8 cellular contexts compared by ENCODE assay signal in the genomic region with DNA sequence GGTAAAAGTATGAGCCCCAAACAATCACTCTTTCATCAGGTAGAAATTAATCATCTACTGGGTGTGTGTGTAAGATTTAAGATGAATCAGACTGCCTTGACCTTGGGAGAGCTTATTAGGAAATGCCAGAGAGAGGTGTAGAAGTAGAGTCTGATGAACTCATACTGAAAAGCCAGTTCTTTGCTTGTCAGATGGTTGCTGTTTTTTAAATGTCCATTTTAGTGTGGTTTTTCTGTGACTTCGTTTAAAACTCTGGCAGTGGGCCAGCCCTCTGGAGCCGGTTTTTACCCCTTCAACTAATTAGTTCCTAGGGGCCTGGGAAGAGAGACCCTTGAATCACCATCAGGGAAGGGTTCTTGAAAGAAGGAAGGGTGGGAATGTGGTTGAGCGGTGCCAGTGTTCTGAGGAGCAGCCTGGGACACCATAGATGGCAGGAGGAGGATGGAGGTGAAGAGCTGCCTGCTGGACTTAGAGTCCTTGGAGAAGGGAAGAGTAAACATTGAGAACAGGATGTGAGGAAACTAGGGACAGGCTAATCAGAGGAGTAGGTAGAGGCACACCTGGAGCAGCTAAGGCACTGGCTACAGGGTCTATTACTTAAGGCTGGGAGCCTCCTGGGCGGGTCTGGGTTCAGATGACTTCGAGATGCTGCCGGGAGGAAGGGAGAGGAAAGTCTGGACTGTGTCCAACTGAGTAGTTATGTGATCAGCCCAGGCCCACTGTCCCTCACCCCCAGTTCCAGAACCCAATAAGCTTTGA.
DNase-seq lines count a peak whose midpoint lies in the region; ATAC-seq and TF ChIP-seq lines count a peak whose summit lies in the region.

No MANE protein-coding gene starts in this region.

- H3K9me2 ChIP-seq in OCI-LY1 (ENCODE audit: low read depth, low read length): no peaks in the 10 kb centered on the region

- H3K9me3 ChIP-seq in OCI-LY1 (ENCODE audit: low read length) (no peaks in the 10 kb centered on the region), mucosa of descending colon (no peaks in the 10 kb centered on the region)

- TF ChIP-seq CTCF in OCI-LY1 (IDR thresholded peaks at IDR 0.05; ENCODE audit: low read length): no peak
- TF ChIP-seq CTCF in cardiac fibroblast (IDR thresholded peaks at IDR 0.05; ENCODE audit: low read depth, low read length): no peak
- TF ChIP-seq CTCF in mucosa of descending colon (IDR thresholded peaks at IDR 0.05): no peak

- ATAC-seq in activated T-cell treated with anti-CD3 and anti-CD28 coated beads, Interleukin-2, amount 50 U/mL, for 4 hours: peak; percentile 44 to 51
- peak; percentile 3 for ATAC-seq in mucosa of descending colon
- ATAC-seq in HG03565 (IDR thresholded peaks at IDR 0.05; ENCODE audit: unreplicated experiment): no peak
- no peak for ATAC-seq in HG02610 (IDR thresholded peaks at IDR 0.05; ENCODE audit: unreplicated experiment)

- peak overlapping the region; percentile 87 for H3K4me2 ChIP-seq in OCI-LY1 (ENCODE audit: low read length)

- no peaks in the 10 kb centered on the region for H3K27me3 ChIP-seq in OCI-LY1 (ENCODE audit: insufficient read depth, low read length)

- H3K9ac ChIP-seq in OCI-LY1 (ENCODE audit: low read length): peak overlapping the region; percentile 93

- H3K4me1 ChIP-seq in OCI-LY1 (ENCODE audit: insufficient read depth, low read length, severe bottlenecking) (peaks cover 66% of the 10 kb centered on the region), mucosa of descending colon (ENCODE audit: low read depth) (peaks cover 76% of the 10 kb centered on the region)

- peaks cover 51% of the 10 kb centered on the region for H3K79me2 ChIP-seq in OCI-LY1 (ENCODE audit: insufficient read depth, low read length)

- intact Hi-C loops in mucosa of descending colon (cut with DNase I, micrococcal nuclease): no loop called here

- peak overlapping the region; percentile 96 for H3K27ac ChIP-seq in OCI-LY1 (ENCODE audit: low read depth, low read length, poor library complexity, severe bottlenecking)

- peaks cover 3% of the 10 kb centered on the region for H3K36me3 Mint-ChIP-seq in activated T-cell treated with anti-CD3 and anti-CD28 coated beads, Interleukin-2, amount 50 U/mL, for 4 hours (ENCODE audit: insufficient read depth)

- H2AFZ ChIP-seq in OCI-LY1 (ENCODE audit: low read length): no peak overlapping the region

- H3K27me3 Mint-ChIP-seq in activated T-cell treated with anti-CD3 and anti-CD28 coated beads, Interleukin-2, amount 50 U/mL, for 4 hours (ENCODE audit: low read depth): no peaks in the 10 kb centered on the region

- no peaks in the 10 kb centered on the region; the same call in 1 of the 2 replicates for H3K36me3 ChIP-seq in OCI-LY1 (ENCODE audit: insufficient read depth, low read length)
- H3K36me3 ChIP-seq in mucosa of descending colon (ENCODE audit: low read depth): no peaks in the 10 kb centered on the region

- 0 out of 2 replicates have a peak, but pooled peaks cover 7% of the 10 kb centered on the region for H3F3A ChIP-seq in OCI-LY1 (ENCODE audit: insufficient read depth, low read length)

- H3K9me3 Mint-ChIP-seq in activated T-cell treated with anti-CD3 and anti-CD28 coated beads, Interleukin-2, amount 50 U/mL, for 4 hours: no peaks in the 10 kb centered on the region

- peak overlapping the region; percentile 99 for H3K4me3 Mint-ChIP-seq in activated T-cell treated with anti-CD3 and anti-CD28 coated beads, Interleukin-2, amount 50 U/mL, for 4 hours

- H4K20me1 ChIP-seq in OCI-LY1 (ENCODE audit: insufficient read depth, low read length): no peaks in the 10 kb centered on the region

- no peak for DNase-seq in activated T-cell treated with anti-CD3 and anti-CD28 coated beads, Interleukin-2, amount 50 U/mL, for 4 hours
- no peak for DNase-seq in activated T-cell treated with anti-CD3 and anti-CD28 coated beads, Interleukin-2, amount 50 U/mL, for 1 hour
- peak; percentile 47 to 86 for DNase-seq in cardiac fibroblast (ENCODE audit: low read depth in 2 of 2)
- DNase-seq in mucosa of descending colon: peak in 1 of 3 donors; percentile 53
- DNase-seq in midbrain (lab: John Stamatoyannopoulos, UW): no peak

- H3K4me3 ChIP-seq in OCI-LY1 (ENCODE audit: low read depth, low read length, poor library complexity, severe bottlenecking) (peak overlapping the region; percentile 78), cardiac fibroblast (replicated peaks in 1 of 2; ENCODE audit: low read depth in 2 of 2, low read length in 2 of 2) (peak overlapping the region; percentile 81 to 88), mucosa of descending colon (peak overlapping the region; percentile 83)

- peaks cover 78% of the 10 kb centered on the region for H3K4me1 Mint-ChIP-seq in activated T-cell treated with anti-CD3 and anti-CD28 coated beads, Interleukin-2, amount 50 U/mL, for 4 hours (ENCODE audit: low read depth)

Comparison
In these comparisons a context has a peak if more than half of its experiments do, and no peak if none do; other contexts are left out.
1. ATAC-seq: peak in activated T-cell treated with anti-CD3 and anti-CD28 coated beads, Interleukin-2, amount 50 U/mL, for 4 hours (2 of 2) and mucosa of descending colon (single experiment); none in HG03565 (single experiment) and HG02610 (single experiment).
2. DNase-seq: peak in cardiac fibroblast (2 of 2); none in activated T-cell treated with anti-CD3 and anti-CD28 coated beads, Interleukin-2, amount 50 U/mL, for 4 hours (single experiment), activated T-cell treated with anti-CD3 and anti-CD28 coated beads, Interleukin-2, amount 50 U/mL, for 1 hour (single experiment) and midbrain (single experiment).
3. Peak in every context shown above with its lines, with median percentiles within 50 percentile points of each other: H3K4me3 ChIP-seq.